20 cellular contexts compared by ENCODE assay signal in genomic region chr12:26046203-26046602, GRCh38.
"Had no signal": no experiment of that assay in that cellular context is flagged by ENCODE, and none has a peak within 500 bp of the region (broad histone marks: within the 10 kb centered on the region; RNA-seq: fewer than 3 reads in every experiment).

No MANE protein-coding gene starts in this region.

- H3K36me3 ChIP-seq: esophagus squamous epithelium, left ventricle myocardium inferior, lower lobe of right lung, neural progenitor cell, ovary, stomach, thoracic aorta, transverse colon had no signal

- H3K27me3 ChIP-seq: esophagus squamous epithelium, neural progenitor cell, ovary, stomach, transverse colon had no signal

- ATAC-seq: effector memory CD8-positive, alpha-beta T cell; lower lobe of right lung; natural killer cell treated with Interleukin-12 subunit alpha and Interleukin-12 subunit beta and Interleukin-15 and Interleukin-18, amount 100 ng/mL, for 72 hours had no signal

- FAIRE-seq: colon, keratinocyte had no signal

- DNase-seq: effector memory CD8-positive, alpha-beta T cell; esophagus squamous epithelium; foreskin fibroblast; immature natural killer cell; left ventricle myocardium inferior; lower lobe of right lung; midbrain; nucleus accumbens; ovary; stimulated activated CD4-positive, alpha-beta T cell treated with anti-CD3 and anti-CD28 coated beads, Interleukin-2, amount 100 ng/mL, for 24 hours; stimulated activated naive CD4-positive, alpha-beta T cell; stomach; substantia nigra; transverse colon had no signal

- H3K9me3 ChIP-seq: esophagus squamous epithelium, left ventricle myocardium inferior, lower lobe of right lung, ovary, stomach, thoracic aorta, transverse colon had no signal

- H3K27ac ChIP-seq: epithelial cell of prostate, esophagus squamous epithelium, left ventricle myocardium inferior, lower lobe of right lung, neural progenitor cell, ovary, stomach, thoracic aorta, transverse colon had no signal

- H3K4me3 ChIP-seq: esophagus squamous epithelium, left ventricle myocardium inferior, lower lobe of right lung, neural progenitor cell, ovary, stomach, thoracic aorta, transverse colon had no signal
